In the genomic region with DNA sequence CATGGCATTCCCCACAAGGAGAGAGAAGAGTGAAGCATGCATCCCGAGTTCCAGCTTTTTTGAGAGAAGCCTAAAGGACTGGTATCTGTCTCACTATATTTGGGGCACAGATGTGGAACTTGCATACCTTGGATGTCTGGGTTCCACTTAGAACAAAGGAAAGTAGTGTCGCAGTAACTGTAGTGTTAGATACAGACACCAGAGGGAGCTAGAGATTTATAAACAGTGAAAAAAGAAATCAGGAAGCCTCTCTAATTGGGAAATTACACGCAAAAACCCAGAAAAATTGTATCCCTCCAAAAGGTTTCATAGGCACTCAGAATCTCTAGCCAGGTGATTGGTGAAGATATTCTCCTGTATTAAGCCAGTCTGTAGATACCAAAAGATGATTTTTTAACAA, we compare ENCODE assay signal across 7 cellular contexts. TPM values are rescaled to one million over a fixed set of nuclear protein-coding genes. Genes with fewer than 3 reads are reported as not detected.
DNase-seq lines count a peak whose midpoint lies in the region; TF ChIP-seq lines count a peak whose summit lies in the region.

No MANE protein-coding gene starts in this region.

- H3K4ac ChIP-seq in mesenchymal stem cell (ENCODE audit: low read depth in 1 of 2, low read length in 2 of 2), result no peak overlapping the region

- H3K18ac ChIP-seq in mesenchymal stem cell (ENCODE audit: low read depth in 1 of 2, low read length in 2 of 2), result no peak overlapping the region

- no peak overlapping the region for H2BK5ac ChIP-seq in mesenchymal stem cell (ENCODE audit: low read depth, low read length, poor library complexity, severe bottlenecking)

- H2AFZ ChIP-seq in mesenchymal stem cell (ENCODE audit: low read depth, low read length), result no peak overlapping the region

- H2AK5ac ChIP-seq in mesenchymal stem cell (ENCODE audit: low read length, severe bottlenecking), result no peak overlapping the region

- H3K9ac ChIP-seq in mesenchymal stem cell (ENCODE audit: low read length), result no peak overlapping the region

- H2BK12ac ChIP-seq in mesenchymal stem cell (ENCODE audit: low read length in 2 of 2), result no peak overlapping the region

- DNase-seq in LNCaP clone FGC (ENCODE audit: low read depth) (no peak), astrocyte of the hippocampus (ENCODE audit: low read depth, low spot score) (peak; percentile 26), mesenchymal stem cell (peak; percentile 9), KG1 (lab: John Stamatoyannopoulos, UW) (no peak), epidermal melanocyte (ENCODE audit: insufficient read length, low spot score) (no peak)
- no peak for DNase-seq in activated CD4-positive, alpha-beta T cell treated with anti-CD3 and anti-CD28 coated beads, Interleukin-2, amount 50 U/mL, for 4 hours

- no peak overlapping the region for H3K4me2 ChIP-seq in mesenchymal stem cell (ENCODE audit: low read length, poor library complexity, severe bottlenecking)

- WGBS in mesenchymal stem cell, result 0% methylated on average over 1 of the region's 3 CpGs

- no peak overlapping the region for H3K23ac ChIP-seq in mesenchymal stem cell (ENCODE audit: low read length in 2 of 2)

- H3K14ac ChIP-seq in mesenchymal stem cell (ENCODE audit: low read length in 2 of 2), result no peak overlapping the region

- H4K91ac ChIP-seq in mesenchymal stem cell (ENCODE audit: low read length), result no peak overlapping the region

- no peak overlapping the region for H2BK15ac ChIP-seq in mesenchymal stem cell (ENCODE audit: low read depth, poor library complexity, severe bottlenecking)

- peaks cover 0 to 13% of the 10 kb centered on the region in 2 experiments for H3K27me3 ChIP-seq in mesenchymal stem cell (ENCODE audit: control insufficient read depth in 1 of 2, insufficient read depth in 1 of 2, low read length in 2 of 2)

- TF ChIP-seq CTCF in GM12872 (IDR thresholded peaks at IDR 0.05; ENCODE audit: insufficient read depth, low read depth, low read length) (peak; percentile 49; the same call in 2 of the 3 replicates), LNCaP clone FGC (IDR thresholded peaks at IDR 0.05; ENCODE audit: control insufficient read depth, extremely low read depth, insufficient read depth) (peak; percentile 51)

- H3K4me3 ChIP-seq in LNCaP clone FGC (ENCODE audit: low read depth, low read length) (no peak overlapping the region), mesenchymal stem cell (ENCODE audit: insufficient read depth in 1 of 2, low read depth in 1 of 2, low read length in 2 of 2) (no peak overlapping the region)

- no peaks in the 10 kb centered on the region for H3K79me1 ChIP-seq in mesenchymal stem cell (replicated peaks; ENCODE audit: low read length, poor library complexity, severe bottlenecking)

- no peaks in the 10 kb centered on the region for H3K9me3 ChIP-seq in mesenchymal stem cell (ENCODE audit: control insufficient read depth, low read length)

- H2BK120ac ChIP-seq in mesenchymal stem cell (ENCODE audit: low read depth, low read length), result no peak overlapping the region

- no peak overlapping the region for H4K8ac ChIP-seq in mesenchymal stem cell (ENCODE audit: low read length)

- no peaks in the 10 kb centered on the region for H3K4me1 ChIP-seq in mesenchymal stem cell (ENCODE audit: control insufficient read depth, insufficient read depth, low read depth, low read length)

- H3K27ac ChIP-seq in mesenchymal stem cell (ENCODE audit: low read length, poor library complexity, severe bottlenecking), result no peak overlapping the region

- no peaks in the 10 kb centered on the region for H3K36me3 ChIP-seq in mesenchymal stem cell (ENCODE audit: control insufficient read depth in 1 of 2, insufficient read depth in 2 of 2, low read depth in 1 of 2, low read length in 2 of 2)

RNA-seq across cellular contexts. Expression of gene AGTR2, which starts 34.4 kb away (rescaled TPM):
- polyA plus RNA-seq in mesenchymal stem cell (2013, experiment 1 of 2), result not detected
- not detected for polyA plus RNA-seq in mesenchymal stem cell (2013, experiment 2 of 2)

Comparison
In these comparisons a context has a peak if more than half of its experiments do, and no peak if none do; other contexts are left out.
1. DNase-seq: peak in astrocyte of the hippocampus (single experiment) and mesenchymal stem cell (single experiment); none in LNCaP clone FGC (single experiment), KG1 (single experiment), activated CD4-positive, alpha-beta T cell treated with anti-CD3 and anti-CD28 coated beads, Interleukin-2, amount 50 U/mL, for 4 hours (0 of 2) and epidermal melanocyte (single experiment).